Comparison of ENCODE assay signal across 1 cellular context in the genomic region with DNA sequence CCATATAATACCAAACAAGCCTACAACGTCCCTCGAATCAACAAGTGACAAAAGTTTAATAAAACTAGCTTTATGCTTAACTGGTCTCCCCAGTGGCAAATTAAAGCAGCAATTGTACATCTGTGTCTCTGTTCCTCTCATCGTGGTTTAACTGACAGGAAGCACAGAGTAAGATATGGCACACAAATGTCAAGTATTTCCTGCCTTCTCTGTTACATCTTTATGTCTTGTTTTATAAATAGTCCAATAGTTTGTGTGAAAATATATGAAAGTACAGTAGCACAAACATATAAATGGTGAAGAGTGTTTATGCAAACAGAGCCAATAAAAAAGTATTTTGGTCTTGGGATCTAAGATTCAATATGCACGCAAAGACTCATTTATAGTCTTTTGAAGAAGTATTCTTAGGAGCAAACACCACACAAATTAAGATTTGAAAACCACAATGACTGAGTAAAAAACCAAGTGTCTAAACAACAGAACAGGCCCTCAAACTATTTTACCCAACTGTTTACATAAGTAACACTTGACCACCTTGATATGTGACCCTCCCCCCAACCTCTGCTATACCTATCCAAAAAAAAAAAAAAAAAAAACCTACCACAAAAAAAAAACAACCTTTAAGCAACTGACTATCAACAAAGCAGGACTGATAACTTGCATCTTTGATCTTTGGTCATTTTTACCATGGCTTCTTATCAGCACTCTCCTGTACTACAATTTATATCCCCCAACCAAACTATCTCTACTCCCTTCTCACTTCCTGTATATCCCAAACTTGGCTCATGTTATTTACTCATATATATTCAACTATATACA.
TF ChIP-seq lines count a peak whose summit lies in the region.

No MANE protein-coding gene starts in this region.

TF ChIP-seq in IMR-90, 13 proteins besides CTCF, POLR2A, EP300 and RAD21 (continued from another document):
- TF ChIP-seq FOS (IDR thresholded peaks at IDR 0.05; ENCODE audit: low read depth, low read length) (no peak), BHLHE40 (IDR thresholded peaks at IDR 0.05; ENCODE audit: low read depth, low read length) (no peak)
TF ChIP-seq in IMR-90: peak in this region for 0.
